Comparison of ENCODE assay signal across 8 cellular contexts in the genomic region with DNA sequence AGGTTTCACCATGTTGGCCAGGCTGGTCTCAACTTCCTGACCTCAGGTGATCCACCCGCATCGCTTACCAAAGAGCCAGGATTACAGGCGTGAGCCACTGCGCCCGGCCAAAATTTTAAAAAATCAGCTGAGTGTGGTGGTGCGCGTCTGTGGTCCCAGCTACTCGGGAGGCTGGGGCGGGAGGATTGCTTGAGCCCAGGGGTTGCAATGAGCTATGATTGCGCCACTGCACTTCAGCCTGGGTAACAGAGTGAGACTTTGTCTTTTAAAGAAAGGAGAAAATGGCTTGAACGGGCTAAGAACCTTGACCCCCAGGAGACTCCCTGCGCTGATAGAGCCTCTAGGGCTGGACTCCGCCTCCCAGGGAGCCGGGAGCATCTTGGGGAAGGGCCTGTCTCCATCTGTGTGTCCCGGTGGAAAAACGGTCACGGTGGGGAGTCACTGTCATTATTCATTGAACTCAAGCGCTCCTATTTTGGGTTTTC. TPM values are rescaled to one million over a fixed set of nuclear protein-coding genes. Genes with fewer than 3 reads are reported as not detected.
A peak's percentile ranks its signal among the peaks of the same experiment; 100 is the strongest.
DNase-seq lines count a peak whose midpoint lies in the region; ATAC-seq and TF ChIP-seq lines count a peak whose summit lies in the region.

No MANE protein-coding gene starts in this region.

- no peaks in the 10 kb centered on the region for H3K9me3 Mint-ChIP-seq in Calu3 (ENCODE audit: low read depth, unreplicated experiment)
- H3K9me3 Mint-ChIP-seq in naive B cell = no peaks in the 10 kb centered on the region

- no peaks in the 10 kb centered on the region for H3K9me3 ChIP-seq in NT2/D1 (ENCODE audit: insufficient read depth, low read length)
- H3K9me3 ChIP-seq in effector memory CD4-positive, alpha-beta T cell (ENCODE audit: control insufficient read depth, low read length) = no peaks in the 10 kb centered on the region

- peaks cover 7% of the 10 kb centered on the region for H3K4me1 ChIP-seq in NT2/D1 (ENCODE audit: insufficient read depth, insufficient read length)
- H3K4me1 ChIP-seq in effector memory CD4-positive, alpha-beta T cell (ENCODE audit: control insufficient read depth, insufficient read depth, low read length, poor library complexity, severe bottlenecking) = peaks cover 32% of the 10 kb centered on the region

- H3K27me3 Mint-ChIP-seq in Calu3 (ENCODE audit: unreplicated experiment) = no peaks in the 10 kb centered on the region
- H3K27me3 Mint-ChIP-seq in naive B cell = no peaks in the 10 kb centered on the region

- peak overlapping the region; percentile 89 for H3K27ac ChIP-seq in effector memory CD4-positive, alpha-beta T cell (ENCODE audit: insufficient read depth, low read length, poor library complexity, severe bottlenecking)

- H3K4me1 Mint-ChIP-seq in Calu3 (ENCODE audit: low read depth, unreplicated experiment) (peaks cover 10% of the 10 kb centered on the region), naive B cell (peaks cover 39 to 46% (median 43%) of the 10 kb centered on the region in 3 donors)

- BruUV-seq in Calu3 (replicated peaks; lab: Mats Ljungman, UMichigan) = no TSS peak

- no peak for DNase-seq in Calu3
- DNase-seq in NT2/D1 (ENCODE audit: low read depth, low spot score) = peak; percentile 30
- peak in 1 of 3 donors; percentile 14 for DNase-seq in effector memory CD4-positive, alpha-beta T cell
- DNase-seq in naive B cell = peak; percentile 11
- no peak for DNase-seq in DMS79 treated with DMSO at 0.1 percent for 48 hours (lab: John Stamatoyannopoulos, UW)
- no peak for DNase-seq in NCI-H446 treated with DMSO at 0.1 percent for 48 hours (lab: John Stamatoyannopoulos, UW)
- no peak for DNase-seq in stimulated activated CD8-positive, alpha-beta memory T cell treated with anti-CD3 and anti-CD28 coated beads, Interleukin-4, amount 100 ng/mL, for 48 hours

- H3K36me3 ChIP-seq in NT2/D1 (ENCODE audit: insufficient read depth, insufficient read length, low read length) = peaks cover 11% of the 10 kb centered on the region
- no peaks in the 10 kb centered on the region for H3K36me3 ChIP-seq in effector memory CD4-positive, alpha-beta T cell (ENCODE audit: control insufficient read depth, insufficient read depth, low read length)

- H3K27ac Mint-ChIP-seq in Calu3 (ENCODE audit: unreplicated experiment) (peak overlapping the region; percentile 39), naive B cell (peak overlapping the region; percentile 68 to 96 (median 90))

- H3K9ac ChIP-seq in NT2/D1 (ENCODE audit: insufficient read length, low read depth) = peak overlapping the region; percentile 97

- ATAC-seq in GM21786 (IDR thresholded peaks at IDR 0.05; ENCODE audit: unreplicated experiment) (peak; percentile 1), naive B cell (ENCODE audit: low read depth in 2 of 2) (no peak)

- intact Hi-C loops in Calu3 (cut with micrococcal nuclease; ENCODE audit: unreplicated experiment) = no loop called here

- H3K36me3 Mint-ChIP-seq in Calu3 (ENCODE audit: insufficient read depth, unreplicated experiment) (peaks cover 24% of the 10 kb centered on the region), naive B cell (no peaks in the 10 kb centered on the region)

- TF ChIP-seq CTCF in Calu3 (IDR thresholded peaks at IDR 0.05; ENCODE audit: unreplicated experiment) = no peak

- H3K27me3 ChIP-seq in NT2/D1 (ENCODE audit: insufficient read depth, insufficient read length) = no peaks in the 10 kb centered on the region
- no peaks in the 10 kb centered on the region for H3K27me3 ChIP-seq in effector memory CD4-positive, alpha-beta T cell (replicated peaks; ENCODE audit: control insufficient read depth, insufficient read depth, low read length, poor library complexity, severe bottlenecking)

- H3K4me3 Mint-ChIP-seq in Calu3 (ENCODE audit: low read depth, unreplicated experiment) (peak overlapping the region; percentile 73), naive B cell (peak overlapping the region; percentile 73 to 96 (median 90))

- CTCF ChIA-PET in Calu3 (lab: Charles Lee) = interaction anchor here (1.1 kb wide), 1 partner anchor 38 kb away, joined by 3 read pairs; no protein-coding TSS in a partner anchor

- peak overlapping the region; percentile 54 for H3K4me3 ChIP-seq in NT2/D1 (ENCODE audit: insufficient read length, low read depth)
- peak overlapping the region; percentile 90 for H3K4me3 ChIP-seq in effector memory CD4-positive, alpha-beta T cell (ENCODE audit: insufficient read depth, low read depth, low read length, poor library complexity, severe bottlenecking)

RNA-seq across cellular contexts. Expression of a gene that starts 0.8 kb away (rescaled TPM):
- total RNA-seq in Calu3 (2022) = 4.3 and 5.5 TPM in 2 replicates
- polyA plus RNA-seq in naive B cell (ENCODE audit: low read depth in 6 of 6) = 1 to 10 TPM; 6.5 to 9.7 (median 8.8) TPM

Comparison
In these comparisons a context has a peak if more than half of its experiments do, and no peak if none do; other contexts are left out.
1. DNase-seq: peak in NT2/D1 (single experiment) and naive B cell (single experiment); none in Calu3 (single experiment), DMS79 treated with DMSO at 0.1 percent for 48 hours (single experiment), NCI-H446 treated with DMSO at 0.1 percent for 48 hours (single experiment) and stimulated activated CD8-positive, alpha-beta memory T cell treated with anti-CD3 and anti-CD28 coated beads, Interleukin-4, amount 100 ng/mL, for 48 hours (single experiment).